ENCODE assay signal across 11 cellular contexts in the genomic region with DNA sequence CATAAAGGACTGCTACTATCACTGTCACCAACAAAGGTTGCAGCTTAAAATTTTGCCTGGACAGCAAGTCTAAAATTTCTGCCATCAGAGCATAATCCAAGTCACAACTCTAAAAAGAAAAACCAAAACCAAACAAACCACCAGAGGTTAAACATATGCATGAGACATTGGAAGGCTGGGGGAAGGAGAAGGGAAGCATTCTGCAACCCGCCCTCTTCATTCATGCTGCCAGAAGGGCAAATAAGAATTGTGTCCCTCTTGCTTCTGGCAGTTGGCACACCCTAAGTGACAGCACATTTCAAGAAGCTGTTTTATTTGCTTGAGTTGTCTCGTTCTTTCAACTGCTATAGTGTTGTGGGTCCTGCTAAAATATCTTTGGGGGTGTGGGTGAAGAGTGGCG.
"Had no signal": no experiment of that assay in that cellular context is flagged by ENCODE, and none has a peak within 500 bp of the region (broad histone marks: within the 10 kb centered on the region; RNA-seq: fewer than 3 reads in every experiment).

No MANE protein-coding gene starts in this region.

- H3K36me3 ChIP-seq: ascending aorta, gastrocnemius medialis, right atrium auricular region, suprapubic skin had no signal

- H3K27ac ChIP-seq: ascending aorta, gastrocnemius medialis, right atrium auricular region, skin epidermis, suprapubic skin had no signal

- H3K9me3 ChIP-seq: ascending aorta, gastrocnemius medialis, right atrium auricular region, suprapubic skin had no signal

- H3K4me3 ChIP-seq: ascending aorta, gastrocnemius medialis, right atrium auricular region, skin epidermis, suprapubic skin had no signal

- ATAC-seq: gastrocnemius medialis; left lobe of liver; naive thymus-derived CD8-positive, alpha-beta T cell had no signal

- DNase-seq: activated CD4-positive, CD25-positive, alpha-beta regulatory T cell treated with anti-CD3 and anti-CD28 coated beads, Interleukin-2, amount 50 U/mL, for 72 hours; activated naive CD4-positive, alpha-beta T cell treated with anti-CD3 and anti-CD28 coated beads, Interleukin-2, amount 10 ng/mL, durations not matched to agents 7 days and 5 days; endodermal cell; gastrocnemius medialis; naive thymus-derived CD8-positive, alpha-beta T cell; trophoblast cell had no signal

- H3K27me3 ChIP-seq: ascending aorta had no signal

- H3K4me1 ChIP-seq: ascending aorta, gastrocnemius medialis, right atrium auricular region, suprapubic skin had no signal
